Comparison of ENCODE assay signal across 17 cellular contexts in genomic region chr10:49768329-49768728, GRCh38.
"Had no signal": no experiment of that assay in that cellular context is flagged by ENCODE, and none has a peak within 500 bp of the region (broad histone marks: within the 10 kb centered on the region; RNA-seq: fewer than 3 reads in every experiment).

No MANE protein-coding gene starts in this region.

- H3K36me3 Mint-ChIP-seq: stimulated activated memory B cell treated with anti-CD40 and anti-IgM and Interleukin-4, amounts not matched to agents 10 μg/mL and 1 μg/mL and 100 μg/mL, for 72 hours; T-cell had no signal

- H3K4me1 ChIP-seq: esophagus muscularis mucosa, lower lobe of right lung, pancreas, thyroid gland had no signal

- H3K4me3 ChIP-seq: esophagus muscularis mucosa, lower lobe of right lung, thyroid gland had no signal

- H3K4me3 Mint-ChIP-seq: activated naive CD4-positive, alpha-beta T cell treated with anti-CD3 and anti-CD28 coated beads for 36 hours; activated T-helper 17 cell treated with anti-CD3 and anti-CD28 coated beads, Interleukin-2, amount 50 U/mL, for 72 hours; stimulated activated memory B cell treated with anti-CD40 and anti-IgM and Interleukin-4, amounts not matched to agents 10 μg/mL and 1 μg/mL and 100 μg/mL, for 72 hours; T-cell had no signal

- FAIRE-seq: endometrium, pancreas, urothelium cell line had no signal

- H3K9me3 ChIP-seq: lower lobe of right lung, pancreas, thyroid gland had no signal

- H3K9me3 Mint-ChIP-seq: activated T-helper 17 cell treated with anti-CD3 and anti-CD28 coated beads, Interleukin-2, amount 50 U/mL, for 72 hours had no signal

- H3K27ac Mint-ChIP-seq: activated naive CD4-positive, alpha-beta T cell treated with anti-CD3 and anti-CD28 coated beads for 36 hours; activated T-helper 17 cell treated with anti-CD3 and anti-CD28 coated beads, Interleukin-2, amount 50 U/mL, for 72 hours; stimulated activated memory B cell treated with anti-CD40 and anti-IgM and Interleukin-4, amounts not matched to agents 10 μg/mL and 1 μg/mL and 100 μg/mL, for 72 hours; T-cell had no signal

- H3K4me1 Mint-ChIP-seq: activated T-helper 17 cell treated with anti-CD3 and anti-CD28 coated beads, Interleukin-2, amount 50 U/mL, for 72 hours; stimulated activated memory B cell treated with anti-CD40 and anti-IgM and Interleukin-4, amounts not matched to agents 10 μg/mL and 1 μg/mL and 100 μg/mL, for 72 hours had no signal

- H3K27ac ChIP-seq: esophagus muscularis mucosa, lower lobe of right lung, pancreas, thyroid gland had no signal

- DNase-seq: activated CD4-positive, alpha-beta T cell treated with anti-CD3 and anti-CD28 coated beads, Interleukin-2, amount 50 U/mL, for 48 hours; activated CD4-positive, CD25-positive, alpha-beta regulatory T cell treated with anti-CD3 and anti-CD28 coated beads, Interleukin-2, amount 50 U/mL, for 72 hours; activated naive CD4-positive, alpha-beta T cell treated with anti-CD3 and anti-CD28 coated beads for 36 hours; dermis blood vessel endothelial cell; hippocampal formation; lower lobe of right lung; midbrain; stimulated activated CD4-positive, alpha-beta T cell treated with anti-CD3 and anti-CD28 coated beads, Interleukin-2, amount 100 ng/mL, for 48 hours; T-cell; T-helper 9 cell; thyroid gland had no signal

- ATAC-seq: activated T-helper 17 cell treated with anti-CD3 and anti-CD28 coated beads, Interleukin-2, amount 50 U/mL, for 72 hours; lower lobe of right lung; pancreas; stimulated activated memory B cell treated with anti-CD40 and anti-IgM and Interleukin-4, amounts not matched to agents 10 μg/mL and 1 μg/mL and 100 μg/mL, for 72 hours; T-cell had no signal

- H3K36me3 ChIP-seq: esophagus muscularis mucosa, lower lobe of right lung, pancreas, thyroid gland had no signal
